Comparison of ENCODE assay signal across 8 cellular contexts in the genomic region with DNA sequence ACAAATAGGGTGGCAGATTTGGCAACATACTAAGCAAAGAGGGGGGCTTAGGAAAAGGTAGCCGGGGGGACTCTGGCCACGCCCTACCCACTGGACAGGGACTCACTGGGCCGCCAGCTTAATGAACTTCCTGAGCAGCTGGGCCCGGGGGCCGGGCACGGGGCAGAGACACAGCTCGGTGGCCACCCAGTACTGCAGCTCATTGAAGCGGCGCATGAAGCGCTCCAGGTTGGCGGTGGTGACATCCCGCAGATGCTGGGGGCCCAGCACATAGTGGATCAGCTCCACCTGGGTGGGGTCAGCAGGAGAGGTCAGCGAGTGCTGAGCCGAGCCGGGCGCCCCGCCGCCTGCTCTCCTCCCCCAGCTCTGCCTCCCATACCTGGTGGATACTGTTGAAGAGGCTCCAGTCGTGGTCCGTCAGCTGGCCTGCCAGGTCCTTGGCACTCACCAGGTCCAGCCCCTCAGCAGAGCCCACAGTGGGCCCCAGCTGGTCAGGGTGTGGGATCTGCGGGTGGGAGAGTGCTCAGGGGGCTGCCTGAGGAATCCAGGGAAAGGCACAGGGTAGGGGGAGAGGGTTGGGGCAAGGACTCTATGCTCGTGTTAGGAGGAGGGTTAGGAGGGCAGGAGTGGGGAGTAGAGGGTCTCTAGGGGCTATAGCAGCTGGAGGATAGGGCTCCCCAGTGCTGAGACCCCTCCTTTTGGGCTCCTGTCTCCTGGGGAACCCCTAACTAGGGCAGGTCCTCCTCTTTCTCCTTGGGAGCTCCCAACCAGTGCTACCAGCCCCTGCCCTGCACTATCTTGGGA. TPM values are rescaled to one million over a fixed set of nuclear protein-coding genes. Genes with fewer than 3 reads are reported as not detected.
DNase-seq lines count a peak whose midpoint lies in the region; ATAC-seq and TF ChIP-seq lines count a peak whose summit lies in the region.

No MANE protein-coding gene starts in this region.

- intact Hi-C loops in Right ventricle myocardium superior (cut with DNase I), result no loop called here
- intact Hi-C loops in dorsolateral prefrontal cortex (cut with DNase I), result loop anchor here (1.0 to 2.0 kb wide), 2 partner anchors 18 to 38 kb away; a partner anchor contains a TSS
- intact Hi-C loops in thyroid gland (cut with DNase I), result loop anchor here (5.0 kb wide), 1 partner anchor 37 kb away; no protein-coding TSS in a partner anchor

- H3K27me3 ChIP-seq in cardiac muscle cell, result no peaks in the 10 kb centered on the region
- H3K27me3 ChIP-seq in dorsolateral prefrontal cortex, result no peaks in the 10 kb centered on the region
- H3K27me3 ChIP-seq in thyroid gland, result no peaks in the 10 kb centered on the region
- no peaks in the 10 kb centered on the region; the same call in 1 of the 2 replicates for H3K27me3 ChIP-seq in HAP-1 (ENCODE audit: low read depth)

- TF ChIP-seq CTCF in cardiac muscle cell (IDR thresholded peaks at IDR 0.05; ENCODE audit: low read depth, low read length) (no peak), dorsolateral prefrontal cortex (IDR thresholded peaks at IDR 0.05 in 54 of 56, conservative IDR thresholded peaks at IDR 0.05 in 2 of 56; ENCODE audit: low read depth in 1 of 56, partially characterized antibody in 56 of 56) (no peak), thyroid gland (IDR thresholded peaks at IDR 0.05) (peak in 3 of 6 experiments; percentile 6 to 27 (median 25))

- H3K27ac ChIP-seq in cardiac muscle cell (peak overlapping the region; percentile 57), dorsolateral prefrontal cortex (peak overlapping the region; percentile 61 to 98 (median 95)), thyroid gland (peak overlapping the region; percentile 81 to 91 (median 84))

- DNase-seq in cardiac muscle cell (ENCODE audit: low read depth in 1 of 2, low spot score in 1 of 2) (no peak), Right ventricle myocardium superior (no peak), dorsolateral prefrontal cortex (no peak), thyroid gland (peak; percentile 78 to 81), NCI-H82 (lab: John Stamatoyannopoulos, UW) (no peak), HAP-1 (ENCODE audit: low spot score in 2 of 2) (no peak)
- no peak for DNase-seq in activated CD4-positive, alpha-beta T cell treated with anti-CD3 and anti-CD28 coated beads, Interleukin-2, amount 50 U/mL, for 48 hours

- 40 to 42% methylated on average over 9 to 19 of the region's 22 CpGs for WGBS in thyroid gland, 2 donors

- H3K36me3 ChIP-seq in cardiac muscle cell (no peaks in the 10 kb centered on the region), thyroid gland (no peaks in the 10 kb centered on the region), HAP-1 (replicated peaks) (no peaks in the 10 kb centered on the region)

- TF ChIP-seq POLR2A in thyroid gland (IDR thresholded peaks at IDR 0.05), result no peak

- ATAC-seq in Right ventricle myocardium superior (ENCODE audit: poor library complexity) (no peak), HG03139 (IDR thresholded peaks at IDR 0.05; ENCODE audit: unreplicated experiment) (peak; percentile 39)

- H3K9me3 ChIP-seq in cardiac muscle cell (ENCODE audit: low read depth), result no peaks in the 10 kb centered on the region
- H3K9me3 ChIP-seq in thyroid gland, result no peaks in the 10 kb centered on the region
- H3K9me3 ChIP-seq in HAP-1, result no peaks in the 10 kb centered on the region

- in situ Hi-C loops in HAP-1 (cut with MboI; ENCODE audit: low sequenced_read_pairs), result no loop called here

- peaks cover 19% of the 10 kb centered on the region for H3K4me1 ChIP-seq in cardiac muscle cell (ENCODE audit: low read depth)
- peaks cover 51 to 79% of the 10 kb centered on the region in 2 donors for H3K4me1 ChIP-seq in thyroid gland
- H3K4me1 ChIP-seq in HAP-1, result no peaks in the 10 kb centered on the region

- H3K4me3 ChIP-seq in cardiac muscle cell (no peak overlapping the region), dorsolateral prefrontal cortex (peak overlapping the region in 6 of 59 donors; percentile 4 to 30 (median 19)), thyroid gland (replicated peaks in 1 of 3) (no peak overlapping the region), HAP-1 (no peak overlapping the region)

RNA-seq across cellular contexts. Expression of a gene that starts 15.4 kb away (rescaled TPM):
- total RNA-seq in cardiac muscle cell (0.24 and 0.53 TPM in 2 replicates), Right ventricle myocardium superior (0.11 TPM), dorsolateral prefrontal cortex (1 to 10 TPM in 111 of 120 experiments, under 1 TPM in 9; 0.65 to 4.5 (median 2.0) TPM), thyroid gland (1 to 10 TPM in 3 of 4 donors, under 1 TPM in 1; 0.11 to 1.9 (median 1.2) TPM)
- 0.95 and 1.3 TPM in 2 replicates for polyA plus RNA-seq in cardiac muscle cell

RNA-seq across cellular contexts. Expression of a gene that starts 17.9 kb away (rescaled TPM):
- total RNA-seq in cardiac muscle cell (3.8 and 8.8 TPM in 2 replicates), Right ventricle myocardium superior (30.6 TPM), dorsolateral prefrontal cortex (100 to 1,000 TPM in 51 of 120 experiments, 10 to 100 TPM in 69; 33.3 to 206 (median 93.7) TPM), thyroid gland (100 to 1,000 TPM in 2 of 4 donors, 10 to 100 TPM in 2; 87.3 to 178 (median 125) TPM)
- 3.3 and 5.5 TPM in 2 replicates for polyA plus RNA-seq in cardiac muscle cell

RNA-seq across cellular contexts. Expression of a gene that starts 32.3 kb away (rescaled TPM):
- total RNA-seq in cardiac muscle cell (23.3 and 26.2 TPM in 2 replicates), Right ventricle myocardium superior (26.8 TPM), dorsolateral prefrontal cortex (100 to 1,000 TPM in 84 of 120 experiments, 10 to 100 TPM in 36; 71.9 to 264 (median 114) TPM), thyroid gland (100 to 1,000 TPM in 3 of 4 donors, 10 to 100 TPM in 1; 59.3 to 276 (median 187) TPM)
- polyA plus RNA-seq in cardiac muscle cell, result 28.9 and 29.2 TPM in 2 replicates

RNA-seq across cellular contexts. Expression of a gene that starts 34.9 kb away (rescaled TPM):
- 13.9 and 24.9 TPM in 2 replicates for total RNA-seq in cardiac muscle cell
- polyA plus RNA-seq in cardiac muscle cell, result 44.3 and 60.8 TPM in 2 replicates
- total RNA-seq in Right ventricle myocardium superior, result 22.7 TPM
- total RNA-seq in dorsolateral prefrontal cortex, result 10 to 100 TPM; 18.5 to 41.3 (median 28.2) TPM
- total RNA-seq in thyroid gland, result 10 to 100 TPM; 17.9 to 24.9 (median 21.4) TPM

Comparison
In these comparisons a context has a peak if more than half of its experiments do, and no peak if none do; other contexts are left out.
1. DNase-seq: peak in thyroid gland (2 of 2); none in cardiac muscle cell (0 of 2), Right ventricle myocardium superior (single experiment), dorsolateral prefrontal cortex (0 of 10), NCI-H82 (single experiment), HAP-1 (0 of 2) and activated CD4-positive, alpha-beta T cell treated with anti-CD3 and anti-CD28 coated beads, Interleukin-2, amount 50 U/mL, for 48 hours (0 of 2).
2. Peak in every context shown above with its lines, with median percentiles within 50 percentile points of each other: H3K27ac ChIP-seq.